In genomic region chr11:85749287-85749834, GRCh38 we compare ENCODE assay signal across 2 cellular contexts.
TF ChIP-seq lines count a peak whose summit lies in the region.

No MANE protein-coding gene starts in this region.

TF ChIP-seq in A549, 52 proteins besides CTCF, POLR2A, EP300 and RAD21 (continued from another document):
- TF ChIP-seq GATA3 (IDR thresholded peaks at IDR 0.05; ENCODE audit: borderline replicate concordance): no peak
- TF ChIP-seq ZFP36 (IDR thresholded peaks at IDR 0.05; ENCODE audit: borderline replicate concordance, partially characterized antibody): no peak
- TF ChIP-seq FOSL2 (IDR thresholded peaks at IDR 0.05): no peak
- TF ChIP-seq FOSL2 (CRISPR knock-in tag; IDR thresholded peaks at IDR 0.05): no peak
- no peak for TF ChIP-seq TFCP2L1 (CRISPR knock-in tag; IDR thresholded peaks at IDR 0.05)
- no peak for TF ChIP-seq RCOR1 (IDR thresholded peaks at IDR 0.05; ENCODE audit: low read depth, low read length)
- TF ChIP-seq CEBPB (IDR thresholded peaks at IDR 0.05): no peak
- TF ChIP-seq BHLHE40 (IDR thresholded peaks at IDR 0.05; ENCODE audit: low read depth, low read length): no peak

TF ChIP-seq in H1, 55 proteins besides CTCF, POLR2A, EP300 and RAD21 (continued from another document):
- TF ChIP-seq EGR1 (IDR thresholded peaks at IDR 0.05; ENCODE audit: borderline replicate concordance, low read depth, low read length): no peak
- no peak for TF ChIP-seq SIX5 (IDR thresholded peaks at IDR 0.05; ENCODE audit: low read depth, low read length)
- TF ChIP-seq E2F6 (IDR thresholded peaks at IDR 0.05): no peak
- no peak for TF ChIP-seq CHD2 (IDR thresholded peaks at IDR 0.05; ENCODE audit: low read length)
- TF ChIP-seq RXRA (IDR thresholded peaks at IDR 0.05; ENCODE audit: insufficient read depth, low read depth, low read length): no peak
- TF ChIP-seq TCF12 (IDR thresholded peaks at IDR 0.05; ENCODE audit: low read depth, low read length): no peak
- TF ChIP-seq RNF2 (IDR thresholded peaks at IDR 0.05; ENCODE audit: borderline replicate concordance, low read depth, low read length, missing control alignments, poor library complexity, severe bottlenecking): no peak
- no peak for TF ChIP-seq KDM5A (IDR thresholded peaks at IDR 0.05; ENCODE audit: low read length)
